20 cellular contexts compared by ENCODE assay signal in the genomic region with DNA sequence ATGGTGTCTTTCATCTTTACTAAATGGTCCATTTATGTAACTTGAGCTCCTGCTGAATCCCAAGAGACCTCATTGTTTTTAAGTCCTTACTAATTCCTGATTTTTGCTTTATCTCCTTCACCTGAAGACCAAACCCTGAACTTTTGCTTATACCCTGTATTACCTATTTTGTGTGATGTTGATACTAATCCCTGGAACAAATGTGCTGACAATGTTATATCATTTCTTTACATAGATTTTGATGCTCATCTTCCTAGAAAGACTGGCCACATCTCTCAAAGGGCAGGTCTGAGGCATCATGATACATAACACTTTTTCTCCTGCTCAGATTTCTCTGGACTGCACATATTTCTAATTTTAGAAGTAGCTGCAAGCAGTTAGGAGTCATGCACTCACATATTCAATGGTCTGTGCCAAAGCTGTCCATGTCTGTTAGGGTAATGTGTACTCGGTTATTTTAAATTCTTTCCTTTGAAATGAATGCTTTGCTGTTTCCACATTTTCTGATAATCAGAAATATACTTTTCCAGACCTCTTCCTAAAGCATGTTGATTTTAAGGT.
"Had no signal": no experiment of that assay in that cellular context is flagged by ENCODE, and none has a peak within 500 bp of the region (broad histone marks: within the 10 kb centered on the region; RNA-seq: fewer than 3 reads in every experiment).

No MANE protein-coding gene starts in this region.

- H3K27ac ChIP-seq: coronary artery, spleen, tibial artery, upper lobe of left lung, uterus had no signal

- ATAC-seq: left lobe of liver; mucosa of descending colon; natural killer cell; stimulated activated memory B cell treated with anti-CD40 and anti-IgM and Interleukin-4, amounts not matched to agents 10 μg/mL and 1 μg/mL and 100 μg/mL, for 72 hours had no signal

- H3K9me3 ChIP-seq: mucosa of descending colon, tibial artery, upper lobe of left lung, uterus had no signal

- H3K4me1 ChIP-seq: upper lobe of left lung, uterus had no signal

- H3K36me3 ChIP-seq: spleen, tibial artery, upper lobe of left lung, uterus had no signal

- DNase-seq: effector CD4-positive, alpha-beta T cell; endodermal cell; islet precursor cell; mammary epithelial cell; mucosa of descending colon; natural killer cell; posterior cingulate gyrus; right cardiac atrium; spleen; stimulated activated CD4-positive, alpha-beta T cell treated with anti-CD3 and anti-CD28 coated beads, Interleukin-15, amount 100 ng/mL, for 24 hours; stimulated activated CD4-positive, alpha-beta T cell treated with anti-CD3 and anti-CD28 coated beads, Interleukin-1b, Interleukin-23, amount 100 ng/mL, for 48 hours; stimulated activated CD4-positive, alpha-beta T cell treated with anti-CD3 and anti-CD28 coated beads, Interleukin-4, amount 100 ng/mL, for 24 hours; tibial artery; upper lobe of left lung; uterus had no signal

- H3K27me3 ChIP-seq: spleen, tibial artery, upper lobe of left lung, uterus had no signal

- FAIRE-seq: endothelial cell of umbilical vein, frontal cortex had no signal

- H3K4me3 ChIP-seq: coronary artery, mucosa of descending colon, spleen, tibial artery, upper lobe of left lung, uterus had no signal
